25 cellular contexts compared by ENCODE assay signal in genomic region chr17:48606892-48607241, GRCh38. TPM values are rescaled to one million over a fixed set of nuclear protein-coding genes. Genes with fewer than 3 reads are reported as not detected.
"Had no signal": no experiment of that assay in that cellular context is flagged by ENCODE, and none has a peak within 500 bp of the region (broad histone marks: within the 10 kb centered on the region; RNA-seq: fewer than 3 reads in every experiment).

No MANE protein-coding gene starts in this region.

- H3K27ac Mint-ChIP-seq: activated CD4-positive, alpha-beta T cell treated with anti-CD3 and anti-CD28 coated beads, Interleukin-2, amount 10 ng/mL, durations not matched to agents 24 days and 14 days; activated CD8-positive, alpha-beta T cell treated with anti-CD3 and anti-CD28 coated beads, Interleukin-2, amount 10 ng/mL, durations not matched to agents 7 days and 5 days; activated naive CD4-positive, alpha-beta T cell treated with anti-CD3 and anti-CD28 coated beads, Interleukin-2, amount 50 U/mL, for 24 hours; naive B cell; stimulated activated naive CD8-positive, alpha-beta T cell treated with anti-CD3 and anti-CD28 coated beads, Interleukin-15, amount 100 ng/mL, for 72 hours; T-helper 1 cell treated with Interleukin-12 subunit alpha and Interleukin-12 subunit beta and Interleukin-4 antibody, amounts not matched to agents 30 μg/mL and 1 μg/mL, for 36 hours had no signal

- H3K27me3 ChIP-seq: adrenal gland had no signal

- H3K36me3 Mint-ChIP-seq: activated naive CD4-positive, alpha-beta T cell treated with anti-CD3 and anti-CD28 coated beads, Interleukin-2, amount 50 U/mL, for 24 hours; naive B cell had no signal

- H3K9ac ChIP-seq: parathyroid adenoma had no signal

- DNase-seq: activated CD4-positive, alpha-beta T cell treated with anti-CD3 and anti-CD28 coated beads, Interleukin-2, amount 10 ng/mL, durations not matched to agents 24 days and 14 days; activated CD8-positive, alpha-beta memory T cell treated with anti-CD3 and anti-CD28 coated beads, Interleukin-2, amount 50 U/mL, for 4 hours; activated CD8-positive, alpha-beta T cell treated with anti-CD3 and anti-CD28 coated beads, Interleukin-2, amount 10 ng/mL, durations not matched to agents 7 days and 5 days; activated T-cell treated with anti-CD3 and anti-CD28 coated beads, Interleukin-2, amount 50 U/mL, for 4 hours; adrenal gland; effector CD4-positive, alpha-beta T cell; esophagus squamous epithelium; hypothalamus; left lung; mucosa of descending colon; naive B cell; right lobe of liver; small intestine; stimulated activated CD4-positive, alpha-beta T cell treated with anti-CD3 and anti-CD28 coated beads, Interleukin-4, amount 100 ng/mL, for 1 hour; stimulated activated naive CD8-positive, alpha-beta T cell treated with anti-CD3 and anti-CD28 coated beads, Interleukin-15, amount 100 ng/mL, for 72 hours; trophoblast cell had no signal

- H3K4me3 ChIP-seq: adrenal gland, esophagus squamous epithelium, left lung, mucosa of descending colon, right lobe of liver, suprapubic skin had no signal

- H3K9me3 ChIP-seq: adrenal gland, esophagus squamous epithelium, left lung, mucosa of descending colon, neutrophil, right lobe of liver, suprapubic skin had no signal

- H3K27ac ChIP-seq: adrenal gland, esophagus squamous epithelium, left lung, neutrophil, parathyroid adenoma, right lobe of liver had no signal

- H3K4me1 ChIP-seq: parathyroid adenoma had no signal

- H3K4me3 Mint-ChIP-seq: activated CD4-positive, alpha-beta T cell treated with anti-CD3 and anti-CD28 coated beads, Interleukin-2, amount 10 ng/mL, durations not matched to agents 24 days and 14 days; activated CD8-positive, alpha-beta T cell treated with anti-CD3 and anti-CD28 coated beads, Interleukin-2, amount 10 ng/mL, durations not matched to agents 7 days and 5 days; activated naive CD4-positive, alpha-beta T cell treated with anti-CD3 and anti-CD28 coated beads, Interleukin-2, amount 50 U/mL, for 24 hours; activated T-cell treated with anti-CD3 and anti-CD28 coated beads, Interleukin-2, amount 50 U/mL, for 4 hours; stimulated activated naive CD8-positive, alpha-beta T cell treated with anti-CD3 and anti-CD28 coated beads, Interleukin-15, amount 100 ng/mL, for 72 hours; T-helper 1 cell treated with Interleukin-12 subunit alpha and Interleukin-12 subunit beta and Interleukin-4 antibody, amounts not matched to agents 30 μg/mL and 1 μg/mL, for 36 hours had no signal

- H2AFZ ChIP-seq: parathyroid adenoma had no signal

- H3K36me3 ChIP-seq: adrenal gland, esophagus squamous epithelium, left lung, neutrophil, right lobe of liver, suprapubic skin had no signal

- H3K79me2 ChIP-seq: parathyroid adenoma had no signal

- H3K9me3 Mint-ChIP-seq: activated CD4-positive, alpha-beta T cell treated with anti-CD3 and anti-CD28 coated beads, Interleukin-2, amount 10 ng/mL, durations not matched to agents 24 days and 14 days; activated naive CD4-positive, alpha-beta T cell treated with anti-CD3 and anti-CD28 coated beads, Interleukin-2, amount 50 U/mL, for 24 hours; activated T-cell treated with anti-CD3 and anti-CD28 coated beads, Interleukin-2, amount 50 U/mL, for 4 hours; stimulated activated naive CD8-positive, alpha-beta T cell treated with anti-CD3 and anti-CD28 coated beads, Interleukin-15, amount 100 ng/mL, for 72 hours; T-helper 1 cell treated with Interleukin-12 subunit alpha and Interleukin-12 subunit beta and Interleukin-4 antibody, amounts not matched to agents 30 μg/mL and 1 μg/mL, for 36 hours had no signal

RNA-seq across cellular contexts. Expression of gene HOXB6, which starts 2.1 kb away (rescaled TPM):
- total RNA-seq: activated CD8-positive, alpha-beta T cell treated with anti-CD3 and anti-CD28 coated beads, Interleukin-2, amount 10 ng/mL, durations not matched to agents 7 days and 5 days; astrocyte; cerebellum had no signal

RNA-seq across cellular contexts. Expression of gene HOXB7, which starts 4.0 kb away (rescaled TPM):
- total RNA-seq: astrocyte, cerebellum had no signal

RNA-seq across cellular contexts. Expression of gene HOXB8, which starts 8.2 kb away (rescaled TPM):
- total RNA-seq: activated CD4-positive, alpha-beta T cell treated with anti-CD3 and anti-CD28 coated beads, Interleukin-2, amount 10 ng/mL, durations not matched to agents 24 days and 14 days; activated CD8-positive, alpha-beta T cell treated with anti-CD3 and anti-CD28 coated beads, Interleukin-2, amount 10 ng/mL, durations not matched to agents 7 days and 5 days; astrocyte; cerebellum; esophagus squamous epithelium; fibroblast of villous mesenchyme; lung microvascular endothelial cell; right lobe of liver; suprapubic skin had no signal

RNA-seq across cellular contexts. Expression of gene HOXB5, which starts 13.3 kb away (rescaled TPM):
- total RNA-seq: activated CD4-positive, alpha-beta T cell treated with anti-CD3 and anti-CD28 coated beads, Interleukin-2, amount 10 ng/mL, durations not matched to agents 24 days and 14 days; activated CD8-positive, alpha-beta T cell treated with anti-CD3 and anti-CD28 coated beads, Interleukin-2, amount 10 ng/mL, durations not matched to agents 7 days and 5 days; astrocyte; cerebellum; esophagus squamous epithelium; lung microvascular endothelial cell had no signal

RNA-seq across cellular contexts. Expression of gene HOXB3, which starts 16.8 kb away (rescaled TPM):
- total RNA-seq: astrocyte, cerebellum had no signal
